ENCODE assay signal across 8 cellular contexts in genomic region chr17:47970725-47971511, GRCh38. TPM values are rescaled to one million over a fixed set of nuclear protein-coding genes. Genes with fewer than 3 reads are reported as not detected.
DNase-seq lines count a peak whose midpoint lies in the region; ATAC-seq and TF ChIP-seq lines count a peak whose summit lies in the region.

TSS of gene CDK5RAP3 (plus strand) at chr17:47971113. CDS start at chr17:47971147, 34 bp downstream.

- no peaks in the 10 kb centered on the region for H3K27me3 ChIP-seq in psoas muscle (ENCODE audit: insufficient read depth in 3 of 3, low read length in 2 of 3)
- H3K27me3 ChIP-seq in uterus, result no peaks in the 10 kb centered on the region

- H3K4me1 Mint-ChIP-seq in T-helper 17 cell, result peaks cover 14% of the 10 kb centered on the region

- H3K9me3 ChIP-seq in T-helper 17 cell (ENCODE audit: control insufficient read depth, low read length, poor library complexity, severe bottlenecking) (no peaks in the 10 kb centered on the region), psoas muscle (no peaks in the 10 kb centered on the region), uterus (no peaks in the 10 kb centered on the region)

- H3K4me1 ChIP-seq in psoas muscle (no peaks in the 10 kb centered on the region), uterus (no peaks in the 10 kb centered on the region)

- peak; percentile 89 for TF ChIP-seq CTCF in GM13976 (IDR thresholded peaks at IDR 0.05; ENCODE audit: borderline replicate concordance, control extremely low read depth, extremely low read depth, insufficient read depth, missing control alignments)
- peak; percentile 90 for TF ChIP-seq CTCF in psoas muscle (IDR thresholded peaks at IDR 0.05)
- peak; percentile 93 to 100 (median 96) for TF ChIP-seq CTCF in uterus (IDR thresholded peaks at IDR 0.05)

- TF ChIP-seq POLR2A in uterus (IDR thresholded peaks at IDR 0.05), result peak; percentile 78 to 79

- in situ Hi-C loops in GM13976 (cut with MboI; ENCODE audit: low sequenced_read_pairs, unreplicated experiment), result no loop called here

- H3K36me3 Mint-ChIP-seq in T-helper 17 cell (ENCODE audit: low read depth), result peaks cover 6% of the 10 kb centered on the region

- peak within 1 kb of the TSS; percentile 96 for H3K27ac Mint-ChIP-seq in T-helper 17 cell

- intact Hi-C loops in left ventricle myocardium superior (cut with micrococcal nuclease), result no loop called here
- intact Hi-C loops in psoas muscle (cut with DNase I), result loop anchor here (1.0 to 2.0 kb wide), 4 partner anchors 20 to 130 kb away; partner anchors contain the start of genes SCRN2 (in 1 of the 2) and SP2 (in 1 of the 2)
- intact Hi-C loops in uterus (cut with DNase I; ENCODE audit: low total_unique reads), result no loop called here

- peak within 1 kb of the TSS; percentile 75 for H3K27ac ChIP-seq in angular gyrus (ENCODE audit: low read depth, low read length)
- peak within 1 kb of the TSS; percentile 93 for H3K27ac ChIP-seq in psoas muscle
- peak within 1 kb of the TSS; percentile 58 to 91 for H3K27ac ChIP-seq in uterus

- no peaks in the 10 kb centered on the region for H3K27me3 Mint-ChIP-seq in T-helper 17 cell

- peak; percentile 90 for ATAC-seq in HG02884 (IDR thresholded peaks at IDR 0.05; ENCODE audit: unreplicated experiment)
- ATAC-seq in T-helper 17 cell, result peak; percentile 99
- ATAC-seq in left ventricle myocardium superior, result peak; percentile 99
- peak; percentile 99 to 100 (median 100) for ATAC-seq in psoas muscle

- WGBS in psoas muscle, 3 donors, result 0% methylated on average over 56 to 63 of the region's 63 CpGs

- peak within 1 kb of the TSS; percentile 95 for H3K4me3 ChIP-seq in psoas muscle
- H3K4me3 ChIP-seq in uterus, result peak within 1 kb of the TSS; percentile 91 to 99

- H3K4me3 Mint-ChIP-seq in T-helper 17 cell, result peak within 1 kb of the TSS; percentile 98

- peaks cover 0 to 26% of the 10 kb centered on the region in 2 donors for H3K36me3 ChIP-seq in psoas muscle (ENCODE audit: insufficient read depth in 1 of 2, low read depth in 1 of 2)
- no peaks in the 10 kb centered on the region for H3K36me3 ChIP-seq in uterus

- DNase-seq in GM13976 (ENCODE audit: low spot score) (peak; percentile 99), NCI-H1694 (lab: John Stamatoyannopoulos, UW) (peak; percentile 96), T-helper 17 cell (peak; percentile 97 to 98 (median 98)), left ventricle myocardium superior (peak; percentile 100), psoas muscle (peak; percentile 100), uterus (peak; percentile 99 to 100)

RNA-seq across cellular contexts. Expression of gene CDK5RAP3, which starts in this region (rescaled TPM):
- 100 to 1,000 TPM; 228 to 231 TPM for total RNA-seq in T-helper 17 cell
- 50.8 TPM for total RNA-seq in left ventricle myocardium superior
- 10 to 100 TPM; 21.0 to 44.1 (median 34.5) TPM for total RNA-seq in psoas muscle
- polyA plus RNA-seq in psoas muscle, result 10 to 100 TPM; 25.4 to 29.9 (median 25.6) TPM
- 100 to 1,000 TPM; 118 to 180 (median 146) TPM for total RNA-seq in uterus

Comparison
In these comparisons a context has a peak if more than half of its experiments do, and no peak if none do; other contexts are left out.
1. Peak in every context shown above with its lines: DNase-seq, ATAC-seq, H3K4me3 ChIP-seq and H3K27ac ChIP-seq.
2. intact Hi-C loops: an anchor here in psoas muscle (1.0 to 2.0 kb wide); none called in left ventricle myocardium superior and uterus.